ENCODE assay signal across 25 cellular contexts in the genomic region with DNA sequence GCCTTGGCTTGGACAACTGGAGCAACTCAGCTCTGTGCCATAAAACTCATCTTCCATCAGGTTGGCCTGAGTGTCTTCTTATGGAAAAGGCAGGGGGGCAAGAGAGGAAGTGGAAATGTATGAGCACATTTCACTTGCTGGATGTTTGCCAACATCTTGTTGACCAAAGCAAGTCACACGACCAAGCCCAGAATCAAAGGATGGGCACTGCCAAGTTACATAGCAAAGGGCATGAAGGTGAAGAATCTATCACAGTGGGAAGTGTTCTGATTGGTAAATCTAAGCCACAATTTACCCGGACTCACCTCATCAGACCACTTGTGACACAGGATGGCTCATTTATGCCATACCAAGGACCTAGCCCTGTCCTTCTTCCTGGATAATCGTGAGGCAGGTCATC.
DNase-seq lines count a peak whose midpoint lies in the region; ATAC-seq and TF ChIP-seq lines count a peak whose summit lies in the region.
"Had no signal": no experiment of that assay in that cellular context is flagged by ENCODE, and none has a peak within 500 bp of the region (broad histone marks: within the 10 kb centered on the region; RNA-seq: fewer than 3 reads in every experiment).

No MANE protein-coding gene starts in this region.

- intact Hi-C loops in right cardiac atrium (cut with DNase I): no loop called here

- H3K4me1 ChIP-seq in right cardiac atrium (ENCODE audit: control insufficient read depth, insufficient read depth, low read length): no peaks in the 10 kb centered on the region
- H3K4me1 ChIP-seq: BLaER1, HAP-1 had no signal

- peak; percentile 35 for DNase-seq in NCI-H510A treated with DMSO at 0.1 percent for 48 hours (lab: John Stamatoyannopoulos, UW)
- no peak for DNase-seq in NCI-H510A (lab: John Stamatoyannopoulos, UW)
- DNase-seq in NB4 (ENCODE audit: low read depth): peak; percentile 13
- peak; percentile 21 for DNase-seq in NCI-H69 (lab: John Stamatoyannopoulos, UW)
- DNase-seq in globus pallidus (ENCODE audit: low spot score): no peak
- no peak for DNase-seq in right cardiac atrium
- DNase-seq: CD4-positive, CD25-positive, alpha-beta regulatory T cell; DMS79 treated with DMSO at 0.1 percent for 48 hours; GF-D8; GOT3; HFFc6; KBM-7; MV-4-11; NCI-H1436; NCI-H187; NCI-H2171; NCI-H226; NCI-H524; SHP77; T-helper 1 cell had no signal

- TF ChIP-seq POLR2A in NB4 (IDR thresholded peaks at IDR 0.05; ENCODE audit: extremely low read depth, insufficient read length): no peak

- H3K4me3 ChIP-seq in NB4 (ENCODE audit: low read depth, low read length) (no peak overlapping the region), right cardiac atrium (ENCODE audit: low read length) (no peak overlapping the region)
- H3K4me3 ChIP-seq: BLaER1, HAP-1 had no signal

- H3K27me3 ChIP-seq in right cardiac atrium (ENCODE audit: control insufficient read depth, insufficient read depth): no peaks in the 10 kb centered on the region
- H3K27me3 ChIP-seq: BLaER1 had no signal

- no peaks in the 10 kb centered on the region for H3K9me3 ChIP-seq in right cardiac atrium (ENCODE audit: control insufficient read depth, low read length)
- H3K9me3 ChIP-seq: BLaER1, HAP-1 had no signal

- ATAC-seq in GM18907 (IDR thresholded peaks at IDR 0.05; ENCODE audit: unreplicated experiment): no peak
- ATAC-seq in right cardiac atrium: no peak
- ATAC-seq: Panc1 had no signal

- no peak overlapping the region for H3K27ac ChIP-seq in right cardiac atrium (ENCODE audit: low read length)
- H3K27ac ChIP-seq: BLaER1, RWPE1 had no signal

- no peak for TF ChIP-seq CTCF in NB4 (IDR thresholded peaks at IDR 0.05; ENCODE audit: low read depth, low read length)

- WGBS in right cardiac atrium: 77% methylated on average over 3 of the region's 3 CpGs

Comparison
In these comparisons a context has a peak if more than half of its experiments do, and no peak if none do; other contexts are left out.
1. DNase-seq: peak in NCI-H510A treated with DMSO at 0.1 percent for 48 hours (single experiment), NB4 (single experiment) and NCI-H69 (single experiment); none in NCI-H510A (single experiment), globus pallidus (single experiment) and right cardiac atrium (0 of 3).